28 cellular contexts compared by ENCODE assay signal in the genomic region with DNA sequence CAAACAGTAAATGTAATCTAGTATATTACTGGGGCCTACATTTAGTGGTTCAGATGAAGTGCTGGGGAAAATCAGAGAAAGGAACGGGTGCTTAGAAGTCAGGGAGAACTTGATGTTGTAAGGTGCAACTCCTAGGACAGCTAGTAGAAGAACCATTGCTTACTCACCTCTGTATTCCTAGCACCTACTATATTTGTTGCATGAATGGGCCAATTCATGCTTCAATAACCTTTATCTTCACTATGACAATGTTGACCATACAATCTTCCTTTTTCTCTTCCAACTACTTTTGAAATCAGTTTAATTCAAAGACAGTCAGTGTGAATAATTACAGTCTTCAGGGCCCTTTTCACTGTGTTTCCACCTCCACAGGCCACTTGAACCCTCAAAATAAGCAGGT.
"Had no signal": no experiment of that assay in that cellular context is flagged by ENCODE, and none has a peak within 500 bp of the region (broad histone marks: within the 10 kb centered on the region; RNA-seq: fewer than 3 reads in every experiment).

No MANE protein-coding gene starts in this region.

- H3K9ac ChIP-seq: neural progenitor cell, parathyroid adenoma had no signal

- H3K27me3 ChIP-seq: neural progenitor cell, neutrophil, stomach, testis, tibial artery, upper lobe of right lung had no signal

- H3K36me3 ChIP-seq: left ventricle myocardium inferior, neural progenitor cell, upper lobe of right lung had no signal

- H3K79me2 ChIP-seq: parathyroid adenoma had no signal

- H3K9me3 ChIP-seq: left ventricle myocardium inferior, neutrophil, stomach, testis, tibial artery, upper lobe of right lung had no signal

- H3K4me2 ChIP-seq: neural progenitor cell had no signal

- DNase-seq: head of caudate nucleus; hippocampal formation; left ventricle myocardium inferior; mesendoderm; naive B cell; natural killer cell; nephron progenitor cell; occipital lobe; retina; right cardiac atrium; stimulated activated CD4-positive, alpha-beta T cell treated with anti-CD3 and anti-CD28 coated beads, Interleukin-12 subunit alpha, Interleukin-12 subunit beta, amount 100 ng/mL, for 4 hours; stimulated activated CD4-positive, alpha-beta T cell treated with anti-CD3 and anti-CD28 coated beads, Interleukin-15, amount 100 ng/mL, for 24 hours; stimulated activated CD4-positive, alpha-beta T cell treated with anti-CD3 and anti-CD28 coated beads, Interleukin-2, amount 100 ng/mL, for 24 hours; stimulated activated CD4-positive, alpha-beta T cell treated with anti-CD3 and anti-CD28 coated beads, Interleukin-4, amount 100 ng/mL, for 1 hour; stimulated activated naive B cell treated with anti-CD40 and anti-IgM and Interleukin-4, amounts not matched to agents 10 μg/mL and 1 μg/mL and 100 μg/mL, for 72 hours; stimulated activated naive CD8-positive, alpha-beta T cell treated with anti-CD3 and anti-CD28 coated beads, Interleukin-15, Interleukin-2, amounts not matched to agents 100 U/mL and 50 U/mL, for 24 hours; stomach; testis; tibial artery; trophoblast cell; upper lobe of right lung had no signal

- H3K4me3 ChIP-seq: left ventricle myocardium inferior, lung, neural progenitor cell, skin epidermis, stomach, testis, tibial artery, upper lobe of right lung had no signal

- ATAC-seq: natural killer cell; right cardiac atrium; stimulated activated naive CD8-positive, alpha-beta T cell treated with anti-CD3 and anti-CD28 coated beads, Interleukin-15, Interleukin-2, amounts not matched to agents 100 U/mL and 50 U/mL, for 24 hours; upper lobe of right lung had no signal

- H3K27ac ChIP-seq: left ventricle myocardium inferior, neural progenitor cell, neutrophil, parathyroid adenoma, skin epidermis, stomach, testis, tibial artery, upper lobe of right lung had no signal

- H2AFZ ChIP-seq: neural progenitor cell, parathyroid adenoma had no signal

- FAIRE-seq: keratinocyte, urothelium cell line had no signal

- H3K4me1 ChIP-seq: left ventricle myocardium inferior, neural progenitor cell, parathyroid adenoma, stomach, testis, tibial artery, upper lobe of right lung had no signal
